ENCODE assay signal across 12 cellular contexts in genomic region chr4:138223191-138223910, GRCh38. TPM values are rescaled to one million over a fixed set of nuclear protein-coding genes. Genes with fewer than 3 reads are reported as not detected.
DNase-seq lines count a peak whose midpoint lies in the region; ATAC-seq and TF ChIP-seq lines count a peak whose summit lies in the region.
"Had no signal": no experiment of that assay in that cellular context is flagged by ENCODE, and none has a peak within 500 bp of the region (broad histone marks: within the 10 kb centered on the region; RNA-seq: fewer than 3 reads in every experiment).

No MANE protein-coding gene starts in this region.

- intact Hi-C loops in MCF 10A (cut with micrococcal nuclease) (no loop called here), mammary epithelial cell (cut with micrococcal nuclease) (no loop called here)

- ATAC-seq in HG03103 (IDR thresholded peaks at IDR 0.05; ENCODE audit: low read depth, unreplicated experiment) (peak; percentile 71), GM21825 (IDR thresholded peaks at IDR 0.05; ENCODE audit: unreplicated experiment) (no peak), HG03439 (IDR thresholded peaks at IDR 0.05; ENCODE audit: unreplicated experiment) (no peak)
- ATAC-seq: T-cell had no signal

- H3K27me3 Mint-ChIP-seq in MCF 10A (ENCODE audit: insufficient read depth, unreplicated experiment) = no peaks in the 10 kb centered on the region
- H3K27me3 Mint-ChIP-seq: T-cell had no signal

- H2AFZ ChIP-seq in mammary epithelial cell (ENCODE audit: low read depth, low read length) (no peak overlapping the region), neuronal stem cell (ENCODE audit: low read length) (peak overlapping the region; percentile 9)

- no peaks in the 10 kb centered on the region for H3K9me3 ChIP-seq in mammary epithelial cell (replicated peaks; ENCODE audit: insufficient read depth, low read length)
- H3K9me3 ChIP-seq in NT2/D1 (ENCODE audit: insufficient read depth, low read length) = no peaks in the 10 kb centered on the region; the same call in 1 of the 2 replicates
- H3K9me3 ChIP-seq in neuronal stem cell (replicated peaks in 1 of 2; ENCODE audit: control insufficient read depth in 2 of 2, insufficient read depth in 1 of 2, low read depth in 1 of 2, low read length in 2 of 2) = no peaks in the 10 kb centered on the region

- POLR2A ChIA-PET in MCF 10A (lab: Yijun Ruan, JAX) = interaction anchor here (0.7 to 1.4 kb wide), 7 partner anchors 10 to 194 kb away, joined by 3 to 5 read pairs (median 3); partner anchors contain the start of gene SLC7A11

- no peaks in the 10 kb centered on the region for H3K27me3 ChIP-seq in mammary epithelial cell (ENCODE audit: insufficient read depth, low read length)
- no peaks in the 10 kb centered on the region for H3K27me3 ChIP-seq in NT2/D1 (ENCODE audit: insufficient read depth, insufficient read length)
- no peaks in the 10 kb centered on the region for H3K27me3 ChIP-seq in neuronal stem cell (ENCODE audit: control insufficient read depth in 3 of 3, insufficient read depth in 3 of 3, low read depth in 1 of 3, low read length in 3 of 3)

- peaks cover 27% of the 10 kb centered on the region for H3K4me1 Mint-ChIP-seq in MCF 10A (ENCODE audit: insufficient read depth, unreplicated experiment)
- H3K4me1 Mint-ChIP-seq: T-cell had no signal

- 82% methylated on average over 4 of the region's 4 CpGs for WGBS in mammary epithelial cell (ENCODE audit: low coverage, missing lambda C conversion rate)
- WGBS in neuronal stem cell (ENCODE audit: extremely low coverage in 2 of 2, insufficient read length in 2 of 2, insufficient replicate concordance in 1 of 2), 2 donors = no CpG with 5 or more reads among the region's 4 CpGs

- H3K4ac ChIP-seq in neuronal stem cell (ENCODE audit: low read length) = no peak overlapping the region

- no peak overlapping the region for H2BK5ac ChIP-seq in neuronal stem cell (ENCODE audit: low read length)

- peaks cover 6% of the 10 kb centered on the region for H3K4me1 ChIP-seq in mammary epithelial cell (ENCODE audit: insufficient read depth, low read length)
- no peaks in the 10 kb centered on the region for H3K4me1 ChIP-seq in NT2/D1 (ENCODE audit: insufficient read depth, insufficient read length)
- peaks cover 9 to 26% of the 10 kb centered on the region in 2 donors for H3K4me1 ChIP-seq in neuronal stem cell (ENCODE audit: control insufficient read depth in 2 of 2, insufficient read depth in 1 of 2, low read depth in 1 of 2, low read length in 2 of 2)

- peaks cover 43% of the 10 kb centered on the region for H3K36me3 Mint-ChIP-seq in MCF 10A (ENCODE audit: insufficient read depth, unreplicated experiment)
- H3K36me3 Mint-ChIP-seq: T-cell had no signal

- BruUV-seq in MCF 10A (replicated peaks; lab: Mats Ljungman, UMichigan) (no TSS peak), mammary epithelial cell (replicated peaks; lab: Mats Ljungman, UMichigan) (no TSS peak)

- no peaks in the 10 kb centered on the region for H3K9me3 Mint-ChIP-seq in MCF 10A (ENCODE audit: unreplicated experiment)
- H3K9me3 Mint-ChIP-seq: T-cell had no signal

- H2BK12ac ChIP-seq in neuronal stem cell (ENCODE audit: low read length) = no peak overlapping the region

- H3K4me2 ChIP-seq in mammary epithelial cell (ENCODE audit: insufficient read depth, low read depth, low read length) (no peak overlapping the region), neuronal stem cell (ENCODE audit: insufficient read depth, low read length, poor library complexity, severe bottlenecking) (no peak overlapping the region)

- H3K4me3 ChIP-seq in mammary epithelial cell (replicated peaks in 1 of 3; ENCODE audit: insufficient read depth in 1 of 3, low read depth in 2 of 3, low read length in 3 of 3) (no peak overlapping the region), NT2/D1 (ENCODE audit: insufficient read length, low read depth) (peak overlapping the region; percentile 2), neuronal stem cell (ENCODE audit: low read length in 2 of 2) (no peak overlapping the region)
- H3K4me3 ChIP-seq: coronary artery had no signal

- no peak overlapping the region for H3K18ac ChIP-seq in neuronal stem cell (ENCODE audit: low read length)

- CTCF ChIA-PET in MCF 10A (lab: Yijun Ruan, JAX) = no interaction called here
- CTCF ChIA-PET in mammary epithelial cell (lab: Charles Lee; ENCODE audit: low non-redundant PET) = no interaction called here

- no peak overlapping the region for H4K8ac ChIP-seq in neuronal stem cell (ENCODE audit: low read depth, low read length)

- no peak overlapping the region for H3K14ac ChIP-seq in neuronal stem cell (ENCODE audit: low read length)

- DNase-seq in MCF 10A (ENCODE audit: unreplicated experiment) = no peak
- DNase-seq in mammary epithelial cell = no peak
- DNase-seq in NT2/D1 (ENCODE audit: low read depth, low spot score) = peak; percentile 60
- peak; percentile 58 for DNase-seq in neuronal stem cell (ENCODE audit: low spot score)
- no peak for DNase-seq in activated naive CD4-positive, alpha-beta T cell (lab: John Stamatoyannopoulos, UW)
- DNase-seq: activated T-cell treated with anti-CD3 and anti-CD28 coated beads, Interleukin-2, amount 50 U/mL, for 48 hours; NCI-H1048; T-cell had no signal

- dilution Hi-C loops in mammary epithelial cell (cut with HindIII; ENCODE audit: low sequenced_read_pairs) = no loop called here

- H3K9ac ChIP-seq in mammary epithelial cell (ENCODE audit: insufficient read depth, low read length) (no peak overlapping the region), NT2/D1 (ENCODE audit: insufficient read length, low read depth) (no peak overlapping the region), neuronal stem cell (ENCODE audit: low read depth, low read length, poor library complexity) (no peak overlapping the region)

- no peak overlapping the region for H3K27ac ChIP-seq in mammary epithelial cell (ENCODE audit: insufficient read depth, low read depth, low read length)
- peak overlapping the region; percentile 87 for H3K27ac ChIP-seq in neuronal stem cell (replicated peaks; ENCODE audit: low read length)
- H3K27ac ChIP-seq: coronary artery had no signal

- no peak overlapping the region for H2BK120ac ChIP-seq in neuronal stem cell (ENCODE audit: low read depth, low read length)

- H4K91ac ChIP-seq in neuronal stem cell (ENCODE audit: low read depth, low read length, poor library complexity) = no peak overlapping the region

- no peak overlapping the region for H3K23ac ChIP-seq in neuronal stem cell (ENCODE audit: low read depth, low read length, poor library complexity)

- H2BK15ac ChIP-seq in neuronal stem cell (ENCODE audit: low read length) = no peak overlapping the region

- no peak overlapping the region for H2AK5ac ChIP-seq in neuronal stem cell (ENCODE audit: low read depth, low read length)

- H3K27ac Mint-ChIP-seq in MCF 10A (ENCODE audit: low read depth, unreplicated experiment) = peak overlapping the region; percentile 61
- H3K27ac Mint-ChIP-seq: T-cell had no signal

- peaks cover 19% of the 10 kb centered on the region for H3K79me2 ChIP-seq in mammary epithelial cell (ENCODE audit: insufficient read depth, low read length)

- no peak for TF ChIP-seq CTCF in MCF 10A (IDR thresholded peaks at IDR 0.05; ENCODE audit: unreplicated experiment)
- TF ChIP-seq CTCF in mammary epithelial cell (conservative IDR thresholded peaks at IDR 0.05 in 1 of 2, IDR thresholded peaks at IDR 0.05 in 1 of 2; ENCODE audit: extremely low read depth in 1 of 2, insufficient read depth in 1 of 2, low read depth in 1 of 2, low read length in 2 of 2) = no peak

- no peak overlapping the region for H3K4me3 Mint-ChIP-seq in MCF 10A (ENCODE audit: unreplicated experiment)
- H3K4me3 Mint-ChIP-seq: T-cell had no signal

- H4K20me1 ChIP-seq in mammary epithelial cell (ENCODE audit: insufficient read depth, low read length) = no peaks in the 10 kb centered on the region

- H3K79me1 ChIP-seq in neuronal stem cell (ENCODE audit: low read depth, low read length) = no peaks in the 10 kb centered on the region

- in situ Hi-C loops in mammary epithelial cell (cut with MboI; ENCODE audit: low sequenced_read_pairs in 2 of 2) = no loop called here

- H3K36me3 ChIP-seq in mammary epithelial cell (ENCODE audit: insufficient read depth, low read length) (peaks cover 26% of the 10 kb centered on the region), NT2/D1 (ENCODE audit: insufficient read depth, insufficient read length, low read length) (no peaks in the 10 kb centered on the region), neuronal stem cell (replicated peaks in 1 of 2; ENCODE audit: control insufficient read depth in 2 of 2, insufficient read depth in 2 of 2, low read length in 2 of 2) (peaks cover 0 to 2% of the 10 kb centered on the region in 2 donors)

RNA-seq across cellular contexts. Expression of gene SLC7A11, which starts 18.8 kb away (rescaled TPM):
- total RNA-seq in MCF 10A (2022) (103 and 153 TPM in 2 replicates), mammary epithelial cell (100 to 1,000 TPM in 1 of 2 donors, 10 to 100 TPM in 1; 80.2 to 248 TPM)
- 18.7 TPM for polyA plus RNA-seq in mammary epithelial cell
- 48.9 TPM for polyA minus RNA-seq in mammary epithelial cell
- 7.3 TPM for polyA plus RNA-seq in neuronal stem cell (2013, experiment 1 of 2)
- 7.6 TPM for polyA plus RNA-seq in neuronal stem cell (2013, experiment 2 of 2)

Comparison
In these comparisons a context has a peak if more than half of its experiments do, and no peak if none do; other contexts are left out.
1. DNase-seq: peak in NT2/D1 (single experiment) and neuronal stem cell (single experiment); none in MCF 10A (single experiment), mammary epithelial cell (single experiment) and activated naive CD4-positive, alpha-beta T cell (0 of 4).